In the genomic region with DNA sequence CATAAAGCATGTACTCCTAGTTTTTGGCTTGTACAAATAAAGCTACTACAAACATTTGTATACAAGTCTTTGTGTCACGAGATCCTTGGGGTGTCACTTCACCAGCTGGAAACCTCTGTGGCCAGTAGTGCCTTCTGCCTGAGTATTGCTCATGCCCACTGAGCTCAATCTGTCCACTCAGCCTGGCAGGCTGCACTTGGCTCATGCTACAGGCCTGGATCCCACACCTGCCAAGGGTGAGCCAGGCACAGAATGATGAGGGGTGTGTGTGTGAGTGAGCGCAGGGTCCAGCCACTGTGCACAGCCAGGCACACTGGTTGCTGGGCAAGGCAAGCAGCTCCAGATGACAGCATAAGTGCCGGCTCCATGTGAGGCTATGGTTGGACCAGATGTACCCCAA, we compare ENCODE assay signal across 19 cellular contexts. TPM values are rescaled to one million over a fixed set of nuclear protein-coding genes. Genes with fewer than 3 reads are reported as not detected.
DNase-seq lines count a peak whose midpoint lies in the region; ATAC-seq and TF ChIP-seq lines count a peak whose summit lies in the region.
"Had no signal": no experiment of that assay in that cellular context is flagged by ENCODE, and none has a peak within 500 bp of the region (broad histone marks: within the 10 kb centered on the region; RNA-seq: fewer than 3 reads in every experiment).

No MANE protein-coding gene starts in this region.

- no peak overlapping the region for H3K4me3 Mint-ChIP-seq in glutamatergic neuron (ENCODE audit: unreplicated experiment)
- H3K4me3 Mint-ChIP-seq: CD4-positive, alpha-beta memory T cell had no signal

- intact Hi-C loops in right lobe of liver (cut with DNase I) (no loop called here), posterior vena cava (cut with DNase I) (no loop called here)

- H3K4me1 Mint-ChIP-seq in glutamatergic neuron (ENCODE audit: low read depth, unreplicated experiment) = no peaks in the 10 kb centered on the region
- H3K4me1 Mint-ChIP-seq: CD4-positive, alpha-beta memory T cell had no signal

- H3K27ac Mint-ChIP-seq in glutamatergic neuron (ENCODE audit: unreplicated experiment) = no peak overlapping the region
- H3K27ac Mint-ChIP-seq: CD4-positive, alpha-beta memory T cell had no signal

- TF ChIP-seq CTCF in right lobe of liver (IDR thresholded peaks at IDR 0.05) (no peak), omental fat pad (IDR thresholded peaks at IDR 0.05) (no peak), glutamatergic neuron (IDR thresholded peaks at IDR 0.05; ENCODE audit: partially characterized antibody, unreplicated experiment) (no peak)

- peaks cover 0 to 3% (median 0%) of the 10 kb centered on the region in 4 donors for H3K4me1 ChIP-seq in right lobe of liver

- no peak overlapping the region for H3K27ac ChIP-seq in right lobe of liver
- H3K27ac ChIP-seq: GM23248 had no signal

- no peaks in the 10 kb centered on the region for H3K36me3 Mint-ChIP-seq in glutamatergic neuron (ENCODE audit: unreplicated experiment)
- H3K36me3 Mint-ChIP-seq: CD4-positive, alpha-beta memory T cell had no signal

- no peaks in the 10 kb centered on the region for H3K36me3 ChIP-seq in right lobe of liver

- no peaks in the 10 kb centered on the region for H3K9me3 ChIP-seq in right lobe of liver

- TF ChIP-seq POLR2A in right lobe of liver (IDR thresholded peaks at IDR 0.05) = no peak

- WGBS in right lobe of liver (ENCODE audit: insufficient coverage, low coverage, low lambda C conversion rate, missing lambda C conversion rate) = 69% methylated on average over 3 of the region's 3 CpGs

- H3K27me3 ChIP-seq in right lobe of liver = no peaks in the 10 kb centered on the region

- peak; percentile 4 for DNase-seq in cerebellar cortex (ENCODE audit: low spot score)
- peak in 1 of 3 donors; percentile 68 for DNase-seq in right lobe of liver
- peak; percentile 58 for DNase-seq in posterior vena cava (ENCODE audit: low spot score)
- no peak for DNase-seq in omental fat pad (ENCODE audit: low spot score)
- DNase-seq in glutamatergic neuron = no peak
- DNase-seq: C1 segment of cervical spinal cord; Calu3; CD4-positive, alpha-beta memory T cell; COR-L47; DMS53; DMS79 treated with DMSO at 0.1 percent for 48 hours; GM23248; H7 had no signal

- peaks cover 2% of the 10 kb centered on the region for H3K27me3 Mint-ChIP-seq in glutamatergic neuron (ENCODE audit: unreplicated experiment)

- H3K9me3 Mint-ChIP-seq in glutamatergic neuron (ENCODE audit: unreplicated experiment) = no peaks in the 10 kb centered on the region

- H3K4me3 ChIP-seq in right lobe of liver = no peak overlapping the region
- H3K4me3 ChIP-seq: GM23248 had no signal

- peak; percentile 58 to 72 (median 60) for ATAC-seq in right lobe of liver
- no peak for ATAC-seq in omental fat pad (ENCODE audit: low FRiP score)
- ATAC-seq in HG02852 (IDR thresholded peaks at IDR 0.05; ENCODE audit: unreplicated experiment) = no peak
- ATAC-seq: HCT116 had no signal

RNA-seq across cellular contexts. Expression of gene SRD5A2, which starts 13.1 kb away (rescaled TPM):
- total RNA-seq in right lobe of liver = 10 to 100 TPM in 1 of 6 experiments, 1 to 10 TPM in 5; 2.3 to 12.0 (median 5.8) TPM
- total RNA-seq in posterior vena cava = not detected
- total RNA-seq in omental fat pad = not detected
- not detected for total RNA-seq in glutamatergic neuron (ENCODE audit: unreplicated experiment)
- total RNA-seq: A172; A673; Calu3; CD4-positive, alpha-beta memory T cell; Daoy; GM23248; H1; H7 had no signal

Comparison
In these comparisons a context has a peak if more than half of its experiments do, and no peak if none do; other contexts are left out.
1. DNase-seq: peak in cerebellar cortex (single experiment) and posterior vena cava (single experiment); none in omental fat pad (single experiment) and glutamatergic neuron (single experiment).
2. ATAC-seq: peak in right lobe of liver (4 of 4); none in omental fat pad (single experiment) and HG02852 (single experiment).